8 cellular contexts compared by ENCODE assay signal in genomic region chr2:113894156-113894743, GRCh38. TPM values are rescaled to one million over a fixed set of nuclear protein-coding genes. Genes with fewer than 3 reads are reported as not detected.
DNase-seq lines count a peak whose midpoint lies in the region; ATAC-seq and TF ChIP-seq lines count a peak whose summit lies in the region.

No MANE protein-coding gene starts in this region.

- H3K4me3 Mint-ChIP-seq in activated T-cell treated with anti-CD3 and anti-CD28 coated beads, Interleukin-2, amount 50 U/mL, for 72 hours: peak overlapping the region; percentile 99 to 100
- peak overlapping the region; percentile 87 to 98 (median 96) for H3K4me3 Mint-ChIP-seq in T-cell

- no peaks in the 10 kb centered on the region for H3K27me3 Mint-ChIP-seq in activated T-cell treated with anti-CD3 and anti-CD28 coated beads, Interleukin-2, amount 50 U/mL, for 72 hours (ENCODE audit: low read depth)
- no peaks in the 10 kb centered on the region for H3K27me3 Mint-ChIP-seq in T-cell

- no peaks in the 10 kb centered on the region for H3K9me3 Mint-ChIP-seq in activated T-cell treated with anti-CD3 and anti-CD28 coated beads, Interleukin-2, amount 50 U/mL, for 72 hours
- H3K9me3 Mint-ChIP-seq in T-cell: no peaks in the 10 kb centered on the region

- peaks cover 19 to 42% of the 10 kb centered on the region in 2 donors for H3K36me3 Mint-ChIP-seq in activated T-cell treated with anti-CD3 and anti-CD28 coated beads, Interleukin-2, amount 50 U/mL, for 72 hours (ENCODE audit: insufficient read depth in 2 of 2)
- peaks cover 21% of the 10 kb centered on the region for H3K36me3 Mint-ChIP-seq in T-cell

- POLR2A ChIA-PET in T-cell (lab: Charles Lee): interaction anchor here (0.6 to 1.0 kb wide), 3 partner anchors 10 to 36 kb away, joined by 3 to 6 read pairs (median 3); no protein-coding TSS in a partner anchor

- 66 to 71% methylated on average over 7 of the region's 7 CpGs for WGBS in thyroid gland, 2 donors
- WGBS in heart right ventricle, 2 donors: 66 to 79% methylated on average over 7 of the region's 7 CpGs

- TF ChIP-seq CTCF in foreskin keratinocyte (conservative IDR thresholded peaks at IDR 0.05): no peak
- TF ChIP-seq CTCF in thyroid gland (IDR thresholded peaks at IDR 0.05): no peak
- no peak for TF ChIP-seq CTCF in heart right ventricle (IDR thresholded peaks at IDR 0.05)

- DNase-seq in activated T-cell treated with anti-CD3 and anti-CD28 coated beads, Interleukin-2, amount 50 U/mL, for 72 hours: no peak
- no peak for DNase-seq in activated T-cell treated with anti-CD3 and anti-CD28 coated beads, Interleukin-2, amount 50 U/mL, for 1 hour
- DNase-seq in T-cell (no peak), foreskin keratinocyte (peak; percentile 64 to 74), thyroid gland (peak; percentile 24 to 29), heart right ventricle (no peak)

- H3K4me3 ChIP-seq in thyroid gland (replicated peaks in 1 of 3): no peak overlapping the region
- peak overlapping the region in 1 of 10 donors; percentile 0 for H3K4me3 ChIP-seq in heart right ventricle

- H3K27me3 ChIP-seq in foreskin keratinocyte (no peaks in the 10 kb centered on the region), thyroid gland (no peaks in the 10 kb centered on the region), heart right ventricle (no peaks in the 10 kb centered on the region)

- H3K27ac Mint-ChIP-seq in activated T-cell treated with anti-CD3 and anti-CD28 coated beads, Interleukin-2, amount 50 U/mL, for 72 hours: peak overlapping the region; percentile 98
- H3K27ac Mint-ChIP-seq in T-cell: peak overlapping the region; percentile 84 to 85

- intact Hi-C loops in thyroid gland (cut with DNase I) (loop anchor here (10.0 kb wide), 1 partner anchor 69 kb away; no protein-coding TSS in a partner anchor), heart right ventricle (cut with DNase I) (loop anchor here in 4 of 10 donors (5.0 to 10.0 kb wide), 3 partner anchors 33 to 137 kb away; partner anchors contain the start of gene SLC35F5 (in 2 of the 4))

- no peak for ATAC-seq in activated T-cell treated with anti-CD3 and anti-CD28 coated beads, Interleukin-2, amount 50 U/mL, for 72 hours (replicated peaks in 1 of 2)
- ATAC-seq in T-cell (replicated peaks in 1 of 4) (no peak), foreskin keratinocyte (peak; percentile 42), GM18870 (IDR thresholded peaks at IDR 0.05; ENCODE audit: unreplicated experiment) (no peak), heart right ventricle (no peak), HG03378 (IDR thresholded peaks at IDR 0.05; ENCODE audit: unreplicated experiment) (no peak)

- H3K4me1 ChIP-seq in foreskin keratinocyte (peaks cover 39% of the 10 kb centered on the region), thyroid gland (peaks cover 22 to 61% of the 10 kb centered on the region in 2 donors), heart right ventricle (peaks cover 6 to 82% (median 79%) of the 10 kb centered on the region in 9 donors)

- TF ChIP-seq POLR2A in thyroid gland (IDR thresholded peaks at IDR 0.05): no peak

- H3K27ac ChIP-seq in foreskin keratinocyte: no peak overlapping the region
- peak overlapping the region in 2 of 3 donors; percentile 47 to 53 for H3K27ac ChIP-seq in thyroid gland
- peak overlapping the region in 3 of 10 donors; percentile 3 to 27 (median 8) for H3K27ac ChIP-seq in heart right ventricle

- no peaks in the 10 kb centered on the region for H3K9me3 ChIP-seq in thyroid gland
- H3K9me3 ChIP-seq in heart right ventricle: no peaks in the 10 kb centered on the region

- H3K36me3 ChIP-seq in thyroid gland (no peaks in the 10 kb centered on the region), heart right ventricle (peaks cover 0 to 23% (median 0%) of the 10 kb centered on the region in 9 donors)

- H3K4me1 Mint-ChIP-seq in activated T-cell treated with anti-CD3 and anti-CD28 coated beads, Interleukin-2, amount 50 U/mL, for 72 hours (ENCODE audit: low read depth): peaks cover 79% of the 10 kb centered on the region
- peaks cover 82 to 83% (median 82%) of the 10 kb centered on the region in 3 donors for H3K4me1 Mint-ChIP-seq in T-cell

- CTCF ChIA-PET in T-cell (lab: Charles Lee): interaction anchor here in 1 of 2 donors (1.2 kb wide), 2 partner anchors 9 to 23 kb away, joined by 3 read pairs; no protein-coding TSS in a partner anchor

RNA-seq across cellular contexts. Expression of gene ACTR3, which starts 4.4 kb away (rescaled TPM):
- total RNA-seq in activated T-cell treated with anti-CD3 and anti-CD28 coated beads, Interleukin-2, amount 50 U/mL, for 72 hours: 100 to 1,000 TPM; 490 to 497 TPM
- 100 to 1,000 TPM; 228 to 277 (median 255) TPM for total RNA-seq in T-cell
- 242 and 260 TPM in 2 replicates for total RNA-seq in foreskin keratinocyte
- polyA plus RNA-seq in foreskin keratinocyte: 72.5 and 83.1 TPM in 2 replicates
- 100 to 1,000 TPM in 3 of 4 donors, 10 to 100 TPM in 1; 83.9 to 126 (median 102) TPM for total RNA-seq in thyroid gland
- total RNA-seq in heart right ventricle: 100 to 1,000 TPM in 9 of 10 donors, 10 to 100 TPM in 1; 97.0 to 167 (median 116) TPM
- 10 to 100 TPM; 12.7 to 68.8 TPM for polyA plus RNA-seq in heart right ventricle

Comparison
In these comparisons a context has a peak if more than half of its experiments do, and no peak if none do; other contexts are left out.
1. DNase-seq: peak in foreskin keratinocyte (2 of 2) and thyroid gland (2 of 2); none in activated T-cell treated with anti-CD3 and anti-CD28 coated beads, Interleukin-2, amount 50 U/mL, for 72 hours (0 of 2), activated T-cell treated with anti-CD3 and anti-CD28 coated beads, Interleukin-2, amount 50 U/mL, for 1 hour (single experiment), T-cell (0 of 34) and heart right ventricle (0 of 2).